In the genomic region with DNA sequence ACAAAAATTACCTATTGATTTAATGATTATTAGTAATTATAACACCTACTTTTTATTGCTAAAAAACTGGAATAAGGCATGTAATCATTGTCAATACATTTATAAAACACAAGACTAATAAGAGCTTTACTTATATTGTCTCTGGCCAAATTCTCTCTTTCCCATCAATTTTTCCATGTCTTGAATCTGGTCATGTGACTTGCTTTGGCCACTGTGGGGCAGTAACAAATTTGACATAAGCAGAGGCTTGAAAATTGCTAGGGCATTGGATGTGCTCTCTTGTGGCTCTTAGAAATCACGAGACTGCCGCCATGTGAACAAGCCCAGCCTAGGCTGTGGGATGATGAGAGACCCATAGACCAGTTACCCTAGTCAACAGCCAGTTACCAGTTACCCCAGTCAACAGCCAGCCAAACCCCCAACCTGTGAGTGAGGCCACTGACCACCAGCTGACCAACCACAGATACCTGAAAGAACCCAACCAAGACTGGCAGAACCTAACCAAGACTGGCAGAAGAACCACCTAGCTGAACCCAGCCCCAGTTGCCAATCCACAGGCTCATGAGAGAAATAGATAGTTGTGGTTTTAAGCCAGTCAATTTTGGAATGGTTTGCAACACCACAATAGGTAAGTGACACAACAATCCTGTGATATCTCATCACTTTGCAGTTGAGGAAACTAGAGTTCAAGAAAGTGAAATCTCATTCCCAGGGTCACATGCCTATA, we compare ENCODE assay signal across 35 cellular contexts. TPM values are rescaled to one million over a fixed set of nuclear protein-coding genes. Genes with fewer than 3 reads are reported as not detected.
"Had no signal": no experiment of that assay in that cellular context is flagged by ENCODE, and none has a peak within 500 bp of the region (broad histone marks: within the 10 kb centered on the region; RNA-seq: fewer than 3 reads in every experiment).

No MANE protein-coding gene starts in this region.

- H3K27me3 ChIP-seq: brain microvascular endothelial cell, Peyer's patch had no signal

- H3K4me3 ChIP-seq: MG63, Peyer's patch, SJSA1 had no signal

- H3K4me1 Mint-ChIP-seq: activated CD4-positive, alpha-beta T cell treated with anti-CD3 and anti-CD28 coated beads for 36 hours; activated CD4-positive, alpha-beta T cell treated with anti-CD3 and anti-CD28 coated beads, Interleukin-2, amount 10 ng/mL, durations not matched to agents 7 days and 5 days had no signal

- H3K27ac ChIP-seq: brain microvascular endothelial cell, Peyer's patch, SJSA1 had no signal

- H3K9me3 Mint-ChIP-seq: activated T-cell treated with anti-CD3 and anti-CD28 coated beads, Interleukin-2, amount 50 U/mL, for 24 hours; activated T-helper 2 cell treated with anti-CD3 and anti-CD28 coated beads, Interferon-gamma antibody, Interleukin-2, Interleukin-4, amounts not matched to agents 10 μg/mL and 5 μg/mL and 100 μg/mL, durations not matched to agents 14 hours and 24 hours and 36 hours; T-helper 1 cell treated with Interleukin-12 subunit alpha and Interleukin-12 subunit beta and Interleukin-4 antibody, amounts not matched to agents 30 μg/mL and 1 μg/mL, for 36 hours had no signal

- H3K9ac ChIP-seq: SK-N-SH had no signal

- H3K4me1 ChIP-seq: Peyer's patch, SJSA1 had no signal

- ATAC-seq: activated CD4-positive, alpha-beta T cell treated with anti-CD3 and anti-CD28 coated beads for 36 hours; activated CD4-positive, CD25-positive, alpha-beta regulatory T cell treated with anti-CD3 and anti-CD28 coated beads, Interleukin-2, amount 50 U/mL, for 24 hours; activated CD8-positive, alpha-beta T cell treated with anti-CD3 and anti-CD28 coated beads, Interleukin-2, amount 10 ng/mL, durations not matched to agents 7 days and 5 days; PC-3; WTC11 had no signal

- H3K4me3 Mint-ChIP-seq: activated CD4-positive, alpha-beta T cell treated with anti-CD3 and anti-CD28 coated beads for 36 hours; activated CD4-positive, alpha-beta T cell treated with anti-CD3 and anti-CD28 coated beads, Interleukin-2, amount 10 ng/mL, durations not matched to agents 7 days and 5 days; activated CD8-positive, alpha-beta T cell treated with anti-CD3 and anti-CD28 coated beads, Interleukin-2, amount 10 ng/mL, durations not matched to agents 7 days and 5 days; activated naive CD4-positive, alpha-beta T cell treated with anti-CD3 and anti-CD28 coated beads for 36 hours; activated naive CD8-positive, alpha-beta T cell; activated T-cell treated with anti-CD3 and anti-CD28 coated beads, Interleukin-2, amount 50 U/mL, for 24 hours; T-helper 1 cell treated with Interleukin-12 subunit alpha and Interleukin-12 subunit beta and Interleukin-4 antibody, amounts not matched to agents 30 μg/mL and 1 μg/mL, for 36 hours; T-helper 2 cell treated with Interferon-gamma antibody and Interleukin-4, amounts not matched to agents 5 μg/mL and 100 μg/mL, for 36 hours; WTC11 had no signal

- DNase-seq: activated CD4-positive, alpha-beta T cell treated with anti-CD3 and anti-CD28 coated beads for 36 hours; activated CD4-positive, alpha-beta T cell treated with anti-CD3 and anti-CD28 coated beads, Interleukin-2, amount 10 ng/mL, durations not matched to agents 7 days and 5 days; activated CD4-positive, alpha-beta T cell treated with anti-CD3 and anti-CD28 coated beads, Interleukin-2, amount 50 U/mL, for 48 hours; activated CD8-positive, alpha-beta T cell treated with anti-CD3 and anti-CD28 coated beads, Interleukin-2, amount 10 ng/mL, durations not matched to agents 7 days and 5 days; activated gamma-delta T cell; activated naive CD4-positive, alpha-beta T cell treated with anti-CD3 and anti-CD28 coated beads for 36 hours; activated T-cell treated with anti-CD3 and anti-CD28 coated beads, Interleukin-2, amount 50 U/mL, for 24 hours; amniotic stem cell; aorta; brain microvascular endothelial cell; central memory CD4-positive, alpha-beta T cell; MG63; NCI-H1048; NCI-H1105 treated with DMSO at 0.1 percent for 48 hours; NCI-H1436; NCI-H1694; NCI-H1930; NCI-H2081 treated with DMSO at 0.1 percent for 48 hours; NCI-H226; NCI-H446 treated with DMSO at 0.1 percent for 48 hours; NCI-H524; NK-92 treated with Interleukin-12 subunit alpha and Interleukin-12 subunit beta, amount 100 ng/mL, for 24 hours; PC-3; Peyer's patch; RPMI8226; SHP77 treated with DMSO at 0.1 percent for 48 hours; SK-N-SH had no signal

- H3K9me3 ChIP-seq: MG63, Peyer's patch, SJSA1, SK-N-SH had no signal

- H3K27ac Mint-ChIP-seq: activated CD4-positive, alpha-beta T cell treated with anti-CD3 and anti-CD28 coated beads for 36 hours; activated CD4-positive, alpha-beta T cell treated with anti-CD3 and anti-CD28 coated beads, Interleukin-2, amount 10 ng/mL, durations not matched to agents 7 days and 5 days; activated CD8-positive, alpha-beta T cell treated with anti-CD3 and anti-CD28 coated beads, Interleukin-2, amount 10 ng/mL, durations not matched to agents 7 days and 5 days; activated naive CD4-positive, alpha-beta T cell treated with anti-CD3 and anti-CD28 coated beads for 36 hours; activated naive CD8-positive, alpha-beta T cell; activated T-cell treated with anti-CD3 and anti-CD28 coated beads, Interleukin-2, amount 50 U/mL, for 24 hours; activated T-helper 2 cell treated with anti-CD3 and anti-CD28 coated beads, Interferon-gamma antibody, Interleukin-2, Interleukin-4, amounts not matched to agents 10 μg/mL and 5 μg/mL and 100 μg/mL, durations not matched to agents 14 hours and 24 hours and 36 hours; T-helper 1 cell treated with Interleukin-12 subunit alpha and Interleukin-12 subunit beta and Interleukin-4 antibody, amounts not matched to agents 30 μg/mL and 1 μg/mL, for 36 hours; T-helper 2 cell treated with Interferon-gamma antibody and Interleukin-4, amounts not matched to agents 5 μg/mL and 100 μg/mL, for 36 hours; WTC11 had no signal

- H3K36me3 ChIP-seq: brain microvascular endothelial cell, MG63, Peyer's patch, SJSA1 had no signal

- H3K4me2 ChIP-seq: SK-N-SH had no signal

- H3K36me3 Mint-ChIP-seq: activated naive CD8-positive, alpha-beta T cell had no signal

- H3K9me2 ChIP-seq: SK-N-SH had no signal

RNA-seq across cellular contexts. Expression of gene KLHDC7A, which starts 8.8 kb away (rescaled TPM):
- total RNA-seq: activated CD4-positive, alpha-beta T cell treated with anti-CD3 and anti-CD28 coated beads for 36 hours; activated CD4-positive, alpha-beta T cell treated with anti-CD3 and anti-CD28 coated beads, Interleukin-2, amount 10 ng/mL, durations not matched to agents 7 days and 5 days; activated CD8-positive, alpha-beta T cell treated with anti-CD3 and anti-CD28 coated beads, Interleukin-2, amount 10 ng/mL, durations not matched to agents 7 days and 5 days; activated naive CD4-positive, alpha-beta T cell treated with anti-CD3 and anti-CD28 coated beads for 36 hours; activated T-helper 2 cell treated with anti-CD3 and anti-CD28 coated beads, Interferon-gamma antibody, Interleukin-2, Interleukin-4, amounts not matched to agents 10 μg/mL and 5 μg/mL and 100 μg/mL, durations not matched to agents 14 hours and 24 hours and 36 hours; aorta; cerebellum; PC-3; SJSA1 had no signal
- polyA plus RNA-seq: aorta, SK-N-SH had no signal
